Comparison of ENCODE assay signal across 8 cellular contexts in the genomic region with DNA sequence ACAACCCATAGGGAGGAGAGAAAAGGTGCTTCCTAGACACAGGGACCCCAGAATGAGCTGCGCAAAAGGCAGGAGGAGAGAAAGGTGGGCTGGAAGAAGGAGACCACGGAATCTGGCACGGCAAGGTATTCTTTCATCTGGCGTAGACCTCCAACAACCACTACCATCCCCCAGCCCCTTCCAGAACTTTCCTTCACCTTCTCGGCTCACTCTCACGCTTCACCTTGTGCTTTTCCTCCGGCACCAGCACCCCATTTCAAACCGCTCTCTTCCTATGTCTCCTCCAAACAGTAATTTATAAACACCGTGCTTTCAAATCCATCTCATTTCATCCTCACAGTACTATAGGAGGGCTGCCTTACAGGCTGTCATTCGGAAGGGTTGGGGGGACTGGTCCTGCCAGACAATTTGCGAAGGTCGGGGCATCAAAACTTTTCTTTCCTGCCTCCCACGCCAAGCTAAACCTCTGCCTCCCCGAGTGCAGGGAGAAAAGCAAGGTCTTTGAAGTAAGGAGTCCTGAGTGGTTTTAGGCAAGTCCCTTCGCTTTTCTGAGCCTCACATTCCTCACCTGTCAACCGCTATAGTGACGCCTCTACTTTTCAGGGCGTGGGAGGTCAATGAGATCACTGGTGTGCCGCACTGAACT. TPM values are rescaled to one million over a fixed set of nuclear protein-coding genes. Genes with fewer than 3 reads are reported as not detected.
A peak's percentile ranks its signal among the peaks of the same experiment; 100 is the strongest.
DNase-seq lines count a peak whose midpoint lies in the region; ATAC-seq and TF ChIP-seq lines count a peak whose summit lies in the region.

No MANE protein-coding gene starts in this region.

- peak overlapping the region; percentile 96 for H3K4me3 Mint-ChIP-seq in HFFc6
- H3K4me3 Mint-ChIP-seq in activated CD8-positive, alpha-beta T cell treated with anti-CD3 and anti-CD28 coated beads for 36 hours = peak overlapping the region; percentile 95

- peaks cover 0 to 21% (median 0%) of the 10 kb centered on the region in 6 donors for H3K36me3 ChIP-seq in spleen

- H3K9me3 Mint-ChIP-seq in HFFc6 = no peaks in the 10 kb centered on the region
- no peaks in the 10 kb centered on the region for H3K9me3 Mint-ChIP-seq in activated CD8-positive, alpha-beta T cell treated with anti-CD3 and anti-CD28 coated beads for 36 hours

- peak overlapping the region; percentile 83 for H3K27ac Mint-ChIP-seq in HFFc6
- H3K27ac Mint-ChIP-seq in activated CD8-positive, alpha-beta T cell treated with anti-CD3 and anti-CD28 coated beads for 36 hours = peak overlapping the region; percentile 99

- WGBS in right cardiac atrium = 27% methylated on average over 19 of the region's 19 CpGs
- WGBS in spleen, 5 donors = 33 to 38% (median 34%) methylated on average over 19 of the region's 19 CpGs

- H3K27ac ChIP-seq in right cardiac atrium (ENCODE audit: low read length) = peak overlapping the region; percentile 68
- peak overlapping the region; percentile 24 to 95 (median 88) for H3K27ac ChIP-seq in spleen

- no peaks in the 10 kb centered on the region for H3K27me3 Mint-ChIP-seq in HFFc6 (ENCODE audit: insufficient read depth)
- H3K27me3 Mint-ChIP-seq in activated CD8-positive, alpha-beta T cell treated with anti-CD3 and anti-CD28 coated beads for 36 hours = no peaks in the 10 kb centered on the region

- intact Hi-C loops in activated CD8-positive, alpha-beta T cell treated with anti-CD3 and anti-CD28 coated beads for 36 hours (cut with micrococcal nuclease) = loop anchor here (5.0 kb wide), 1 partner anchor 50 kb away; the partner anchor contains the start of gene ALG8
- intact Hi-C loops in right cardiac atrium (cut with DNase I) = no loop called here
- intact Hi-C loops in spleen (cut with DNase I; ENCODE audit: low total_unique reads) = no loop called here

- H3K4me1 ChIP-seq in right cardiac atrium (ENCODE audit: control insufficient read depth, insufficient read depth, low read length) (peaks cover 8% of the 10 kb centered on the region), spleen (peaks cover 15 to 59% (median 43%) of the 10 kb centered on the region in 6 donors)

- TF ChIP-seq CTCF in HFFc6 (IDR thresholded peaks at IDR 0.05) (no peak), spleen (IDR thresholded peaks at IDR 0.05 in 8 of 11, conservative IDR thresholded peaks at IDR 0.05 in 3 of 11) (no peak)
- TF ChIP-seq CTCF in activated CD8-positive, alpha-beta T cell treated with anti-CD3 and anti-CD28 coated beads for 36 hours (IDR thresholded peaks at IDR 0.05) = no peak

- CTCF ChIA-PET in activated CD8-positive, alpha-beta T cell treated with anti-CD3 and anti-CD28 coated beads for 36 hours (lab: Charles Lee) = no interaction called here

- no peak for TF ChIP-seq POLR2A in spleen (IDR thresholded peaks at IDR 0.05)

- H3K4me3 ChIP-seq in right cardiac atrium (ENCODE audit: low read length) (peak overlapping the region; percentile 84), spleen (peak overlapping the region; percentile 85 to 99 (median 95))

- H3K36me3 Mint-ChIP-seq in HFFc6 (ENCODE audit: low read depth) = peaks cover 22% of the 10 kb centered on the region
- peaks cover 11% of the 10 kb centered on the region for H3K36me3 Mint-ChIP-seq in activated CD8-positive, alpha-beta T cell treated with anti-CD3 and anti-CD28 coated beads for 36 hours (ENCODE audit: low read depth)

- no peak for ATAC-seq in activated CD8-positive, alpha-beta T cell treated with anti-CD3 and anti-CD28 coated beads for 36 hours
- ATAC-seq in right cardiac atrium = no peak

- peaks cover 56% of the 10 kb centered on the region for H3K4me1 Mint-ChIP-seq in HFFc6 (ENCODE audit: low read depth)
- H3K4me1 Mint-ChIP-seq in activated CD8-positive, alpha-beta T cell treated with anti-CD3 and anti-CD28 coated beads for 36 hours (ENCODE audit: low read depth) = peaks cover 42% of the 10 kb centered on the region

- H3K27me3 ChIP-seq in right cardiac atrium (ENCODE audit: control insufficient read depth, insufficient read depth) (no peaks in the 10 kb centered on the region), spleen (replicated peaks in 1 of 7) (no peaks in the 10 kb centered on the region)

- H3K9me3 ChIP-seq in right cardiac atrium (ENCODE audit: control insufficient read depth, low read length) (no peaks in the 10 kb centered on the region), spleen (no peaks in the 10 kb centered on the region)

- no peak for DNase-seq in HFFc6
- DNase-seq in activated CD8-positive, alpha-beta T cell treated with anti-CD3 and anti-CD28 coated beads for 36 hours = peak; percentile 95
- no peak for DNase-seq in right cardiac atrium
- no peak for DNase-seq in spleen
- DNase-seq in NCI-H1105 treated with DMSO at 0.1 percent for 48 hours (lab: John Stamatoyannopoulos, UW) = no peak
- no peak for DNase-seq in ecto neural progenitor cell (ENCODE audit: low spot score)
- no peak for DNase-seq in T-helper 9 cell
- DNase-seq in NCI-H748 treated with DMSO at 0.1 percent for 48 hours (lab: John Stamatoyannopoulos, UW) = no peak

- POLR2A ChIA-PET in activated CD8-positive, alpha-beta T cell treated with anti-CD3 and anti-CD28 coated beads for 36 hours (lab: Charles Lee) = interaction anchor here (1.0 to 4.1 kb wide), 8 partner anchors 10 to 230 kb away, joined by 3 to 34 read pairs (median 4); partner anchors contain the start of genes GAB2 and NDUFC2

RNA-seq across cellular contexts. Expression of gene KCTD21, which starts 0.9 kb away (rescaled TPM):
- total RNA-seq in HFFc6 (2021; fragmentation: NEBNext Ultra II Directional; extraction: Animal tissue kit (Norgen Biotek cat#: 25700)) = 10 to 100 TPM; 10.4 to 15.7 (median 12.6) TPM
- total RNA-seq in activated CD8-positive, alpha-beta T cell treated with anti-CD3 and anti-CD28 coated beads for 36 hours = 1 to 10 TPM; 4.1 to 5.2 TPM
- total RNA-seq in right cardiac atrium = 10 to 100 TPM in 2 of 4 donors, 1 to 10 TPM in 2; 8.4 to 10.7 (median 10.2) TPM
- 4.6 TPM for polyA plus RNA-seq in right cardiac atrium
- total RNA-seq in spleen = 10 to 100 TPM in 2 of 7 donors, 1 to 10 TPM in 5; 6.0 to 13.6 (median 7.2) TPM
- 1 to 10 TPM; 1.2 to 3.4 (median 1.4) TPM for polyA plus RNA-seq in spleen

RNA-seq across cellular contexts. Expression of gene USP35, which starts 1.2 kb away (rescaled TPM):
- 10 to 100 TPM in 1 of 6 experiments, 1 to 10 TPM in 5; 8.5 to 10.6 (median 9.0) TPM for total RNA-seq in HFFc6 (2021; fragmentation: NEBNext Ultra II Directional; extraction: Animal tissue kit (Norgen Biotek cat#: 25700))
- total RNA-seq in activated CD8-positive, alpha-beta T cell treated with anti-CD3 and anti-CD28 coated beads for 36 hours = 1 to 10 TPM; 6.8 to 7.7 TPM
- total RNA-seq in right cardiac atrium (10 to 100 TPM; 10.5 to 16.6 (median 12.1) TPM), spleen (1 to 10 TPM; 5.6 to 9.5 (median 6.5) TPM)
- polyA plus RNA-seq in right cardiac atrium (7.5 TPM), spleen (1 to 10 TPM; 1.6 to 6.5 (median 1.6) TPM)

RNA-seq across cellular contexts. Expression of gene ALG8, which starts 48.1 kb away (rescaled TPM):
- 10 to 100 TPM; 62.0 to 84.0 (median 69.8) TPM for total RNA-seq in HFFc6 (2021; fragmentation: NEBNext Ultra II Directional; extraction: Animal tissue kit (Norgen Biotek cat#: 25700))
- 10 to 100 TPM; 45.5 to 47.7 TPM for total RNA-seq in activated CD8-positive, alpha-beta T cell treated with anti-CD3 and anti-CD28 coated beads for 36 hours
- 10 to 100 TPM; 13.2 to 26.0 (median 20.0) TPM for total RNA-seq in right cardiac atrium
- polyA plus RNA-seq in right cardiac atrium = 27.2 TPM
- 10 to 100 TPM; 17.4 to 35.7 (median 29.3) TPM for total RNA-seq in spleen
- polyA plus RNA-seq in spleen = 10 to 100 TPM; 30.7 to 34.0 (median 32.7) TPM
